ENCODE assay signal across 22 cellular contexts in genomic region chr1:234756857-234757256, GRCh38.
A peak's percentile ranks its signal among the peaks of the same experiment; 100 is the strongest.
DNase-seq lines count a peak whose midpoint lies in the region; ATAC-seq, FAIRE-seq and TF ChIP-seq lines count a peak whose summit lies in the region.
"Had no signal": no experiment of that assay in that cellular context is flagged by ENCODE, and none has a peak within 500 bp of the region (broad histone marks: within the 10 kb centered on the region; RNA-seq: fewer than 3 reads in every experiment).

No MANE protein-coding gene starts in this region.

- no peaks in the 10 kb centered on the region for H3K9me1 ChIP-seq in K562 (ENCODE audit: control insufficient read depth, insufficient read depth, low read length)

- no peak overlapping the region for H3K4me2 ChIP-seq in GM23338
- H3K4me2 ChIP-seq in K562 (ENCODE audit: insufficient read depth, low read length) = no peak overlapping the region

- no peak for TF ChIP-seq CTCF in activated CD8-positive, alpha-beta T cell treated with anti-CD3 and anti-CD28 coated beads for 36 hours (IDR thresholded peaks at IDR 0.05)
- no peak for TF ChIP-seq CTCF in GM23338 (conservative IDR thresholded peaks at IDR 0.05; ENCODE audit: low read depth in 2 of 2)
- TF ChIP-seq CTCF in K562 (IDR thresholded peaks at IDR 0.05 in 2 of 3, conservative IDR thresholded peaks at IDR 0.05 in 1 of 3; ENCODE audit: insufficient read depth in 2 of 3, low read depth in 1 of 3, low read length in 3 of 3) = no peak
- TF ChIP-seq CTCF in nephron progenitor cell (IDR thresholded peaks at IDR 0.05) = no peak
- no peak for TF ChIP-seq CTCF in endodermal cell (conservative IDR thresholded peaks at IDR 0.05)

- no peak overlapping the region for H3K27ac ChIP-seq in GM23338 (ENCODE audit: low read depth)
- H3K27ac ChIP-seq in K562 (ENCODE audit: extremely low read depth, low read depth, low read length) = no peak overlapping the region
- H3K27ac ChIP-seq in endodermal cell (ENCODE audit: low read depth, low read length) = no peak overlapping the region
- H3K27ac ChIP-seq: GM23248, Peyer's patch had no signal

- H3K79me2 ChIP-seq in GM23338 (replicated peaks; ENCODE audit: insufficient read depth) (no peaks in the 10 kb centered on the region), K562 (ENCODE audit: control insufficient read depth, insufficient read depth, low read length) (no peaks in the 10 kb centered on the region)

- no TSS peak for BruUV-seq in K562 (replicated peaks; lab: Mats Ljungman, UMichigan)

- H3K27me3 Mint-ChIP-seq in activated CD8-positive, alpha-beta T cell treated with anti-CD3 and anti-CD28 coated beads, Interleukin-2, amount 10 ng/mL, durations not matched to agents 7 days and 5 days (ENCODE audit: low read depth) = peaks cover 7% of the 10 kb centered on the region
- no peaks in the 10 kb centered on the region for H3K27me3 Mint-ChIP-seq in activated CD8-positive, alpha-beta T cell treated with anti-CD3 and anti-CD28 coated beads for 36 hours
- peaks cover 12% of the 10 kb centered on the region for H3K27me3 Mint-ChIP-seq in GM23338 (ENCODE audit: insufficient read depth, low read depth, poor library complexity)
- peaks cover 9% of the 10 kb centered on the region for H3K27me3 Mint-ChIP-seq in nephron progenitor cell (ENCODE audit: low read depth, poor library complexity)
- peaks cover 13% of the 10 kb centered on the region for H3K27me3 Mint-ChIP-seq in endodermal cell (ENCODE audit: insufficient read depth)

- ATAC-seq in activated CD8-positive, alpha-beta T cell treated with anti-CD3 and anti-CD28 coated beads, Interleukin-2, amount 10 ng/mL, durations not matched to agents 7 days and 5 days = no peak
- no peak for ATAC-seq in activated CD8-positive, alpha-beta T cell treated with anti-CD3 and anti-CD28 coated beads for 36 hours
- ATAC-seq in GM23338 (no peak), K562 (no peak)
- ATAC-seq: GM12878 had no signal

- H2AFZ ChIP-seq in GM23338 (peak overlapping the region; percentile 76; the same call in 1 of the 2 replicates), K562 (ENCODE audit: low read depth, low read length) (no peak overlapping the region)
- H2AFZ ChIP-seq: GM23248 had no signal

- no peak for FAIRE-seq in K562 (lab: Jason Lieb, UNC)
- FAIRE-seq: GM12878 had no signal

- no peak for DNase-seq in activated CD8-positive, alpha-beta T cell treated with anti-CD3 and anti-CD28 coated beads, Interleukin-2, amount 10 ng/mL, durations not matched to agents 7 days and 5 days
- DNase-seq in activated CD8-positive, alpha-beta T cell treated with anti-CD3 and anti-CD28 coated beads for 36 hours = no peak
- no peak for DNase-seq in GM23338 (ENCODE audit: low spot score)
- DNase-seq in K562 (ENCODE audit: extremely low read depth in 1 of 4, low spot score in 3 of 4) = no peak
- no peak for DNase-seq in nephron progenitor cell
- DNase-seq in COLO829 (ENCODE audit: low spot score) = no peak
- no peak for DNase-seq in endodermal cell
- DNase-seq: 8988T, C1 segment of cervical spinal cord, Caco-2, DMS 273 treated with DMSO at 0.1 percent for 48 hours, DMS79 treated with DMSO at 0.1 percent for 48 hours, GM23248, HCEC 1CT, MV-4-11, NCI-H1694, NCI-H2081 treated with DMSO at 0.1 percent for 48 hours, NCI-H2171 treated with DMSO at 0.1 percent for 48 hours, NCI-H524 treated with DMSO at 0.1 percent for 48 hours, NCI-H82, Peyer's patch had no signal

- H3K4me3 ChIP-seq in GM23338 (no peak overlapping the region), K562 (no peak overlapping the region), endodermal cell (ENCODE audit: low read length) (no peak overlapping the region)
- H3K4me3 ChIP-seq: GM12878, GM23248, Peyer's patch had no signal

- POLR2A ChIA-PET in activated CD8-positive, alpha-beta T cell treated with anti-CD3 and anti-CD28 coated beads, Interleukin-2, amount 10 ng/mL, durations not matched to agents 7 days and 5 days (lab: Charles Lee) = interaction anchor here (0.7 to 1.1 kb wide), 3 partner anchors 13 to 170 kb away, joined by 3 read pairs; no protein-coding TSS in a partner anchor
- POLR2A ChIA-PET in activated CD8-positive, alpha-beta T cell treated with anti-CD3 and anti-CD28 coated beads for 36 hours (lab: Charles Lee) = interaction anchor here (0.8 to 1.7 kb wide), 3 partner anchors 15 to 173 kb away, joined by 3 to 4 read pairs (median 4); no protein-coding TSS in a partner anchor
- POLR2A ChIA-PET in K562 (lab: Yijun Ruan, JAX) = interaction anchor here (0.7 to 3.7 kb wide), 6 partner anchors 10 to 300 kb away, joined by 3 to 11 read pairs (median 3); no protein-coding TSS in a partner anchor

- H3K9me3 ChIP-seq in K562 (replicated peaks; ENCODE audit: control insufficient read depth, insufficient read depth, low read depth, low read length) (no peaks in the 10 kb centered on the region), endodermal cell (ENCODE audit: control insufficient read depth, low read length) (no peaks in the 10 kb centered on the region)
- H3K9me3 ChIP-seq: Caco-2, Peyer's patch had no signal

- no peaks in the 10 kb centered on the region for H3K9me3 Mint-ChIP-seq in activated CD8-positive, alpha-beta T cell treated with anti-CD3 and anti-CD28 coated beads, Interleukin-2, amount 10 ng/mL, durations not matched to agents 7 days and 5 days (ENCODE audit: insufficient read depth)
- peaks cover 3% of the 10 kb centered on the region for H3K9me3 Mint-ChIP-seq in activated CD8-positive, alpha-beta T cell treated with anti-CD3 and anti-CD28 coated beads for 36 hours
- peaks cover 4% of the 10 kb centered on the region; the same call in 1 of the 3 replicates for H3K9me3 Mint-ChIP-seq in GM23338
- H3K9me3 Mint-ChIP-seq in nephron progenitor cell = no peaks in the 10 kb centered on the region
- H3K9me3 Mint-ChIP-seq in endodermal cell = no peaks in the 10 kb centered on the region

- H3K9me2 ChIP-seq in GM23338 (ENCODE audit: insufficient read depth) = peaks cover 13% of the 10 kb centered on the region

- no peaks in the 10 kb centered on the region for H3K36me3 Mint-ChIP-seq in activated CD8-positive, alpha-beta T cell treated with anti-CD3 and anti-CD28 coated beads, Interleukin-2, amount 10 ng/mL, durations not matched to agents 7 days and 5 days (ENCODE audit: low read depth)
- no peaks in the 10 kb centered on the region for H3K36me3 Mint-ChIP-seq in activated CD8-positive, alpha-beta T cell treated with anti-CD3 and anti-CD28 coated beads for 36 hours (ENCODE audit: low read depth)
- H3K36me3 Mint-ChIP-seq in GM23338 (ENCODE audit: low read depth) (no peaks in the 10 kb centered on the region), nephron progenitor cell (ENCODE audit: low read depth) (no peaks in the 10 kb centered on the region), endodermal cell (ENCODE audit: low read depth) (no peaks in the 10 kb centered on the region)

- H3F3A ChIP-seq in GM23338 (replicated peaks; ENCODE audit: low read depth) = no peaks in the 10 kb centered on the region

- no peak for TF ChIP-seq RAD21 in K562 (CRISPR knock-in tag; conservative IDR thresholded peaks at IDR 0.05 in 1 of 2, IDR thresholded peaks at IDR 0.05 in 1 of 2)

- H3K27ac Mint-ChIP-seq in activated CD8-positive, alpha-beta T cell treated with anti-CD3 and anti-CD28 coated beads, Interleukin-2, amount 10 ng/mL, durations not matched to agents 7 days and 5 days = peak overlapping the region; percentile 10
- no peak overlapping the region for H3K27ac Mint-ChIP-seq in activated CD8-positive, alpha-beta T cell treated with anti-CD3 and anti-CD28 coated beads for 36 hours
- H3K27ac Mint-ChIP-seq in GM23338 (no peak overlapping the region), nephron progenitor cell (peak overlapping the region; percentile 62), endodermal cell (no peak overlapping the region)

- H3K4me1 ChIP-seq in GM23338 (ENCODE audit: insufficient read depth) = peaks cover 6% of the 10 kb centered on the region; the same call in 1 of the 2 replicates
- H3K4me1 ChIP-seq in K562 (replicated peaks in 1 of 2; ENCODE audit: control insufficient read depth in 2 of 2, insufficient read depth in 2 of 2, low read length in 2 of 2) = peaks cover 12 to 25% of the 10 kb centered on the region in 2 experiments; a peak in 4 of 5 replicates
- H3K4me1 ChIP-seq in endodermal cell (ENCODE audit: control insufficient read depth, insufficient read depth, low read length) = peaks cover 14% of the 10 kb centered on the region

- no peak for TF ChIP-seq EP300 in K562 (IDR thresholded peaks at IDR 0.05; ENCODE audit: low read length)

- H3K4me3 Mint-ChIP-seq in activated CD8-positive, alpha-beta T cell treated with anti-CD3 and anti-CD28 coated beads, Interleukin-2, amount 10 ng/mL, durations not matched to agents 7 days and 5 days = no peak overlapping the region
- no peak overlapping the region for H3K4me3 Mint-ChIP-seq in activated CD8-positive, alpha-beta T cell treated with anti-CD3 and anti-CD28 coated beads for 36 hours
- H3K4me3 Mint-ChIP-seq in GM23338 (no peak overlapping the region), nephron progenitor cell (no peak overlapping the region), endodermal cell (no peak overlapping the region)

- CTCF ChIA-PET in activated CD8-positive, alpha-beta T cell treated with anti-CD3 and anti-CD28 coated beads, Interleukin-2, amount 10 ng/mL, durations not matched to agents 7 days and 5 days (lab: Charles Lee) = no interaction called here
- CTCF ChIA-PET in activated CD8-positive, alpha-beta T cell treated with anti-CD3 and anti-CD28 coated beads for 36 hours (lab: Charles Lee) = interaction anchor here (0.9 to 1.1 kb wide), 3 partner anchors 12 to 21 kb away, joined by 3 read pairs; no protein-coding TSS in a partner anchor
- CTCF ChIA-PET in K562 (lab: Yijun Ruan, JAX; ENCODE audit: low intra/inter-chr PET ratio) = no interaction called here

- H3K4me1 Mint-ChIP-seq in activated CD8-positive, alpha-beta T cell treated with anti-CD3 and anti-CD28 coated beads, Interleukin-2, amount 10 ng/mL, durations not matched to agents 7 days and 5 days (ENCODE audit: low read depth) = peaks cover 40% of the 10 kb centered on the region
- H3K4me1 Mint-ChIP-seq in activated CD8-positive, alpha-beta T cell treated with anti-CD3 and anti-CD28 coated beads for 36 hours (ENCODE audit: low read depth) = peaks cover 41% of the 10 kb centered on the region
- peaks cover 11% of the 10 kb centered on the region for H3K4me1 Mint-ChIP-seq in GM23338
- peaks cover 50% of the 10 kb centered on the region for H3K4me1 Mint-ChIP-seq in nephron progenitor cell
- peaks cover 25% of the 10 kb centered on the region for H3K4me1 Mint-ChIP-seq in endodermal cell

- 45% methylated on average over 6 of the region's 6 CpGs for WGBS in K562 (ENCODE audit: insufficient coverage, low coverage, missing lambda C conversion rate)
- 88 to 96% methylated on average over 6 of the region's 6 CpGs for WGBS in endodermal cell (ENCODE audit: insufficient coverage in 1 of 2, insufficient read length in 1 of 2), 2 experiments

- H4K20me1 ChIP-seq in GM23338 (replicated peaks; ENCODE audit: insufficient read depth) (no peaks in the 10 kb centered on the region), K562 (replicated peaks; ENCODE audit: control insufficient read depth, insufficient read depth, low read length) (no peaks in the 10 kb centered on the region)

- intact Hi-C loops in activated CD8-positive, alpha-beta T cell treated with anti-CD3 and anti-CD28 coated beads for 36 hours (cut with micrococcal nuclease) = no loop called here
- intact Hi-C loops in K562 (cut with micrococcal nuclease) = loop anchor here (5.0 kb wide), 1 partner anchor 110 kb away; no protein-coding TSS in a partner anchor

- H3K9ac ChIP-seq in K562 (ENCODE audit: insufficient read depth in 1 of 2, low read depth in 2 of 2, low read length in 2 of 2) (no peak overlapping the region), endodermal cell (ENCODE audit: extremely low read depth, low read length, poor library complexity, severe bottlenecking) (no peak overlapping the region)
- H3K9ac ChIP-seq: GM23248 had no signal

- no peak for TF ChIP-seq POLR2A in K562 (conservative IDR thresholded peaks at IDR 0.05)

- in situ Hi-C loops in K562 (cut with MboI) = loop anchor here (10.0 kb wide), 1 partner anchor 328 kb away; no protein-coding TSS in a partner anchor

- H3K27me3 ChIP-seq in GM23338 (ENCODE audit: insufficient read depth) = no peaks in the 10 kb centered on the region
- H3K27me3 ChIP-seq in K562 (ENCODE audit: control insufficient read depth in 2 of 2, insufficient read depth in 2 of 2, low read length in 2 of 2) = no peaks in the 10 kb centered on the region
- H3K27me3 ChIP-seq in endodermal cell (ENCODE audit: control insufficient read depth, insufficient read depth, low read length, poor library complexity, severe bottlenecking) = no peaks in the 10 kb centered on the region
- H3K27me3 ChIP-seq: Peyer's patch had no signal

- H3K36me3 ChIP-seq in GM23338 (ENCODE audit: insufficient read depth) (no peaks in the 10 kb centered on the region), K562 (ENCODE audit: control insufficient read depth, insufficient read depth, low read length) (no peaks in the 10 kb centered on the region), endodermal cell (ENCODE audit: control insufficient read depth, insufficient read depth, low read length) (no peaks in the 10 kb centered on the region)
- H3K36me3 ChIP-seq: Peyer's patch had no signal

Comparison
In these comparisons a context has a peak if more than half of its experiments do, and no peak if none do; other contexts are left out.
1. H3K27ac Mint-ChIP-seq: peak in activated CD8-positive, alpha-beta T cell treated with anti-CD3 and anti-CD28 coated beads, Interleukin-2, amount 10 ng/mL, durations not matched to agents 7 days and 5 days (single experiment) and nephron progenitor cell (single experiment); none in activated CD8-positive, alpha-beta T cell treated with anti-CD3 and anti-CD28 coated beads for 36 hours (single experiment), GM23338 (single experiment) and endodermal cell (single experiment).